8 cellular contexts compared by ENCODE assay signal in genomic region chrX:30652527-30653414, GRCh38. TPM values are rescaled to one million over a fixed set of nuclear protein-coding genes. Genes with fewer than 3 reads are reported as not detected.
A peak's percentile ranks its signal among the peaks of the same experiment; 100 is the strongest.
DNase-seq lines count a peak whose midpoint lies in the region; ATAC-seq and TF ChIP-seq lines count a peak whose summit lies in the region.

No MANE protein-coding gene starts in this region.

- H3K4me3 ChIP-seq in kidney epithelial cell (ENCODE audit: low read depth, low read length), result peak overlapping the region; percentile 67

- peak; percentile 78 for ATAC-seq in GM19043 (IDR thresholded peaks at IDR 0.05; ENCODE audit: low read depth, unreplicated experiment)
- peak; percentile 82 for ATAC-seq in HG03342 (IDR thresholded peaks at IDR 0.05; ENCODE audit: unreplicated experiment)
- peak; percentile 57 to 59 for ATAC-seq in activated CD4-positive, CD25-positive, alpha-beta regulatory T cell treated with anti-CD3 and anti-CD28 coated beads, Interleukin-2, amount 50 U/mL, for 24 hours

- no peaks in the 10 kb centered on the region for H3K36me3 ChIP-seq in kidney epithelial cell (ENCODE audit: control insufficient read depth, insufficient read depth, low read length)

- no peak for TF ChIP-seq CTCF in kidney epithelial cell (IDR thresholded peaks at IDR 0.05; ENCODE audit: insufficient read depth, low read length, poor library complexity, severe bottlenecking)

- no peaks in the 10 kb centered on the region for H3K27me3 ChIP-seq in kidney epithelial cell (ENCODE audit: control insufficient read depth, insufficient read depth, low read length)

- DNase-seq in AG20443 (ENCODE audit: low spot score) (peak; percentile 94), NCI-H446 (lab: John Stamatoyannopoulos, UW) (peak; percentile 71 to 90), cerebellar cortex (ENCODE audit: low spot score) (peak; percentile 90), kidney epithelial cell (ENCODE audit: low read depth) (peak; percentile 28)
- DNase-seq in stimulated activated CD4-positive, alpha-beta T cell treated with anti-CD3 and anti-CD28 coated beads, Interleukin-15, amount 100 ng/mL, for 1 hour (ENCODE audit: low read depth in 1 of 2, low spot score in 1 of 2), result peak; percentile 73 to 83

RNA-seq across cellular contexts. Expression of gene GK, which starts 0.5 kb away (rescaled TPM):
- 4.1 and 5.5 TPM in 2 replicates for total RNA-seq in kidney epithelial cell

Comparison
In these comparisons a context has a peak if more than half of its experiments do, and no peak if none do; other contexts are left out.
1. Peak in every context shown above with its lines: DNase-seq, ATAC-seq and H3K4me3 ChIP-seq.
2. DNase-seq: peak in every context shown above with its lines; median percentile 94 in AG20443; 90 in cerebellar cortex; 80 in NCI-H446; 78 in stimulated activated CD4-positive, alpha-beta T cell treated with anti-CD3 and anti-CD28 coated beads, Interleukin-15, amount 100 ng/mL, for 1 hour; 28 in kidney epithelial cell.